ENCODE assay signal across 29 cellular contexts in the genomic region with DNA sequence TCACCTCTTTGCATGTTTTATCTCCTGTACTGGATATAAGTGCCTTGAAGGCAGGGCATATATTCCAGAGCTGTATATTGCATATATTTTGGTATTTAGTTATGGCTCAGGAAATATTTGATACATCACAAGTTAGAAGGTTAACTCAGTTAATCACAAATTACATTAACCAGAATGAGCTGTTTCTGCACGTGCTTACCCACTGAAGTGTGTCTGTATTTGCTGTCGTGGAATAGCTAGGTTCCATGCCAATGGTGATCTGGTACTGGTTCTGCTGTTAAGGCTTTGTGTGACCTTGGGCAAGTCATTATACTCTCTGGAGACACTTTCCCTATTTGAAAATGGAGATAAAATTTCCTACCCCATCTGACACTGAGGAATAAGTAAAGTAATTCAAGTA.
"Had no signal": no experiment of that assay in that cellular context is flagged by ENCODE, and none has a peak within 500 bp of the region (broad histone marks: within the 10 kb centered on the region; RNA-seq: fewer than 3 reads in every experiment).

No MANE protein-coding gene starts in this region.

- DNase-seq: activated B cell treated with CpG ODN at 0.5 μM for 24 hours; activated CD4-positive, alpha-beta T cell treated with anti-CD3 and anti-CD28 coated beads for 1 hour; activated CD4-positive, alpha-beta T cell treated with anti-CD3 and anti-CD28 coated beads, Interleukin-2, amount 10 ng/mL, durations not matched to agents 24 days and 14 days; activated CD4-positive, alpha-beta T cell treated with anti-CD3 and anti-CD28 coated beads, Interleukin-2, amount 50 U/mL, for 48 hours; activated CD8-positive, alpha-beta memory T cell treated with anti-CD3 and anti-CD28 coated beads, Interleukin-2, amount 10 ng/mL, durations not matched to agents 7 days and 5 days; activated gamma-delta T cell; activated naive CD4-positive, alpha-beta T cell treated with anti-CD3 and anti-CD28 coated beads for 36 hours; activated T-cell treated with anti-CD3 and anti-CD28 coated beads, Interleukin-2, amount 50 U/mL, for 24 hours; brain microvascular endothelial cell; MG63; MV-4-11; NCI-H1092 treated with DMSO at 0.1 percent for 48 hours; NCI-H1417 treated with DMSO at 0.1 percent for 48 hours; NCI-H1694; NCI-H2029; NCI-H2107; NCI-H345; NCI-H510A; NCI-H526 treated with DMSO at 0.1 percent for 48 hours; NCI-H82; RPMI8226; T-cell; T-helper 2 cell; T1000 had no signal

- H3K27me3 ChIP-seq: brain microvascular endothelial cell, cardiac muscle cell, MG63 had no signal

- H3K27ac Mint-ChIP-seq: activated B cell treated with CpG ODN at 0.5 μM for 24 hours; activated CD4-positive, alpha-beta T cell treated with anti-CD3 and anti-CD28 coated beads, Interleukin-2, amount 10 ng/mL, durations not matched to agents 24 days and 14 days; activated CD8-positive, alpha-beta memory T cell treated with anti-CD3 and anti-CD28 coated beads, Interleukin-2, amount 10 ng/mL, durations not matched to agents 7 days and 5 days; activated naive CD4-positive, alpha-beta T cell treated with anti-CD3 and anti-CD28 coated beads for 36 hours; activated naive CD8-positive, alpha-beta T cell; activated T-cell treated with anti-CD3 and anti-CD28 coated beads, Interleukin-2, amount 50 U/mL, for 24 hours; activated T-helper 1 cell treated with anti-CD3 and anti-CD28 coated beads, Interleukin-12 subunit alpha, Interleukin-12 subunit beta, Interleukin-2, Interleukin-4 antibody, amounts not matched to agents 30 ng/mL and 10 ng/mL and 1 ng/mL, durations not matched to agents 14 hours and 24 hours and 36 hours; T-cell had no signal

- H3K36me3 Mint-ChIP-seq: activated CD8-positive, alpha-beta memory T cell treated with anti-CD3 and anti-CD28 coated beads, Interleukin-2, amount 10 ng/mL, durations not matched to agents 7 days and 5 days had no signal

- H3K9me3 ChIP-seq: MG63 had no signal

- H3K9me3 Mint-ChIP-seq: activated B cell treated with CpG ODN at 0.5 μM for 24 hours; activated CD4-positive, alpha-beta T cell treated with anti-CD3 and anti-CD28 coated beads, Interleukin-2, amount 10 ng/mL, durations not matched to agents 24 days and 14 days; activated naive CD4-positive, alpha-beta T cell treated with anti-CD3 and anti-CD28 coated beads for 36 hours; activated T-cell treated with anti-CD3 and anti-CD28 coated beads, Interleukin-2, amount 50 U/mL, for 24 hours; activated T-helper 1 cell treated with anti-CD3 and anti-CD28 coated beads, Interleukin-12 subunit alpha, Interleukin-12 subunit beta, Interleukin-2, Interleukin-4 antibody, amounts not matched to agents 30 ng/mL and 10 ng/mL and 1 ng/mL, durations not matched to agents 14 hours and 24 hours and 36 hours; T-cell had no signal

- H3K4me1 Mint-ChIP-seq: activated CD4-positive, alpha-beta T cell treated with anti-CD3 and anti-CD28 coated beads, Interleukin-2, amount 10 ng/mL, durations not matched to agents 24 days and 14 days; activated CD8-positive, alpha-beta memory T cell treated with anti-CD3 and anti-CD28 coated beads, Interleukin-2, amount 10 ng/mL, durations not matched to agents 7 days and 5 days had no signal

- H3K4me3 ChIP-seq: cardiac muscle cell, MG63, SK-N-MC had no signal

- H3K27ac ChIP-seq: SK-N-MC had no signal

- H3K36me3 ChIP-seq: brain microvascular endothelial cell, cardiac muscle cell had no signal

- FAIRE-seq: TTC549 had no signal

- ATAC-seq: activated CD8-positive, alpha-beta memory T cell treated with anti-CD3 and anti-CD28 coated beads, Interleukin-2, amount 10 ng/mL, durations not matched to agents 7 days and 5 days; T-cell had no signal

- H3K27me3 Mint-ChIP-seq: activated B cell treated with CpG ODN at 0.5 μM for 24 hours; activated CD4-positive, alpha-beta T cell treated with anti-CD3 and anti-CD28 coated beads, Interleukin-2, amount 10 ng/mL, durations not matched to agents 24 days and 14 days; activated CD8-positive, alpha-beta memory T cell treated with anti-CD3 and anti-CD28 coated beads, Interleukin-2, amount 10 ng/mL, durations not matched to agents 7 days and 5 days; activated naive CD8-positive, alpha-beta T cell; activated T-cell treated with anti-CD3 and anti-CD28 coated beads, Interleukin-2, amount 50 U/mL, for 24 hours; T-cell had no signal

- H3K4me3 Mint-ChIP-seq: activated B cell treated with CpG ODN at 0.5 μM for 24 hours; activated CD4-positive, alpha-beta T cell treated with anti-CD3 and anti-CD28 coated beads, Interleukin-2, amount 10 ng/mL, durations not matched to agents 24 days and 14 days; activated CD8-positive, alpha-beta memory T cell treated with anti-CD3 and anti-CD28 coated beads, Interleukin-2, amount 10 ng/mL, durations not matched to agents 7 days and 5 days; activated naive CD4-positive, alpha-beta T cell treated with anti-CD3 and anti-CD28 coated beads for 36 hours; activated naive CD8-positive, alpha-beta T cell; activated T-cell treated with anti-CD3 and anti-CD28 coated beads, Interleukin-2, amount 50 U/mL, for 24 hours; activated T-helper 1 cell treated with anti-CD3 and anti-CD28 coated beads, Interleukin-12 subunit alpha, Interleukin-12 subunit beta, Interleukin-2, Interleukin-4 antibody, amounts not matched to agents 30 ng/mL and 10 ng/mL and 1 ng/mL, durations not matched to agents 14 hours and 24 hours and 36 hours; T-cell had no signal
